Comparison of ENCODE assay signal across 16 cellular contexts in the genomic region with DNA sequence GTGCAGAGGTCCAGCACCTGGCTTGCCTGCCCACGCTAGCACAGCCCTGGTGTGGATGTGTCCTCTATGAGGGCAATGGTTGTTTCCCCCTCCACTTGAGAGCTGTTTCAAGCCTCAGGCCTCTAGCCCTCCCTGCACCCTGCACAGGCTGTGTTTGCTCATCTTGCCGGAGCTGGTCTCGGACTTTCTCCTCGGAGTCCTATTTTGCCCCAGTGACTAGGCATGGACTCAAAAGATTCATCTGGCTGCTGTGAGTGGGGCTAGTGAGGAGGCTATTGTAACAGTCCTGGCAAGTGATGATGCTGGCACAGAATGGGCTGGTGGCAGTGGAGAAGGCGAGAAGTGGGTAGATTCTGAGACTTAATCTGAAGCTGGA. TPM values are rescaled to one million over a fixed set of nuclear protein-coding genes. Genes with fewer than 3 reads are reported as not detected.
DNase-seq lines count a peak whose midpoint lies in the region; ATAC-seq and TF ChIP-seq lines count a peak whose summit lies in the region.
"Had no signal": no experiment of that assay in that cellular context is flagged by ENCODE, and none has a peak within 500 bp of the region (broad histone marks: within the 10 kb centered on the region; RNA-seq: fewer than 3 reads in every experiment).

No MANE protein-coding gene starts in this region.

- CTCF ChIA-PET in activated naive CD4-positive, alpha-beta T cell treated with anti-CD3 and anti-CD28 coated beads for 36 hours (lab: Charles Lee): interaction anchor here (0.7 kb wide), 1 partner anchor 66 kb away, joined by 3 read pairs; no protein-coding TSS in a partner anchor
- CTCF ChIA-PET in activated CD8-positive, alpha-beta T cell treated with anti-CD3 and anti-CD28 coated beads for 36 hours (lab: Charles Lee): interaction anchor here (1.8 kb wide), 1 partner anchor 66 kb away, joined by 4 read pairs; no protein-coding TSS in a partner anchor

- no peak for DNase-seq in activated naive CD4-positive, alpha-beta T cell treated with anti-CD3 and anti-CD28 coated beads for 36 hours
- no peak for DNase-seq in activated naive CD4-positive, alpha-beta T cell (lab: John Stamatoyannopoulos, UW)
- no peak for DNase-seq in activated CD8-positive, alpha-beta T cell treated with anti-CD3 and anti-CD28 coated beads for 36 hours
- DNase-seq in central memory CD8-positive, alpha-beta T cell (ENCODE audit: low spot score in 2 of 2): no peak
- DNase-seq in naive thymus-derived CD8-positive, alpha-beta T cell: no peak
- no peak for DNase-seq in NOMO-1 (lab: John Stamatoyannopoulos, UW; ENCODE audit: unreplicated experiment in 2 of 2)
- DNase-seq: ACHN; CD8-positive, alpha-beta memory T cell; GM23248; MV-4-11; NCI-H1436 treated with DMSO at 0.1 percent for 48 hours; NCI-H345; NCI-H526 treated with DMSO at 0.1 percent for 48 hours had no signal

- no peak for ATAC-seq in activated CD8-positive, alpha-beta T cell treated with anti-CD3 and anti-CD28 coated beads for 36 hours
- ATAC-seq in central memory CD8-positive, alpha-beta T cell (replicated peaks; ENCODE audit: extremely low read depth, poor library complexity, severe bottlenecking): no peak
- no peak for ATAC-seq in naive thymus-derived CD8-positive, alpha-beta T cell
- ATAC-seq in HG02970 (IDR thresholded peaks at IDR 0.05; ENCODE audit: low FRiP score, unreplicated experiment): no peak
- ATAC-seq: HCT116 had no signal

- no peaks in the 10 kb centered on the region for H3K9me3 Mint-ChIP-seq in activated naive CD4-positive, alpha-beta T cell treated with anti-CD3 and anti-CD28 coated beads for 36 hours
- no peaks in the 10 kb centered on the region for H3K9me3 Mint-ChIP-seq in activated CD8-positive, alpha-beta T cell treated with anti-CD3 and anti-CD28 coated beads for 36 hours
- H3K9me3 Mint-ChIP-seq in central memory CD8-positive, alpha-beta T cell: no peaks in the 10 kb centered on the region
- H3K9me3 Mint-ChIP-seq in naive thymus-derived CD8-positive, alpha-beta T cell: no peaks in the 10 kb centered on the region
- H3K9me3 Mint-ChIP-seq: CD8-positive, alpha-beta memory T cell had no signal

- peaks cover 40% of the 10 kb centered on the region for H3K4me1 Mint-ChIP-seq in activated naive CD4-positive, alpha-beta T cell treated with anti-CD3 and anti-CD28 coated beads for 36 hours (ENCODE audit: low read depth)
- peaks cover 50% of the 10 kb centered on the region for H3K4me1 Mint-ChIP-seq in activated CD8-positive, alpha-beta T cell treated with anti-CD3 and anti-CD28 coated beads for 36 hours (ENCODE audit: low read depth)
- H3K4me1 Mint-ChIP-seq in central memory CD8-positive, alpha-beta T cell: peaks cover 12% of the 10 kb centered on the region
- peaks cover 9 to 30% (median 26%) of the 10 kb centered on the region in 4 donors for H3K4me1 Mint-ChIP-seq in naive thymus-derived CD8-positive, alpha-beta T cell

- no peak overlapping the region for H3K4me3 Mint-ChIP-seq in activated naive CD4-positive, alpha-beta T cell treated with anti-CD3 and anti-CD28 coated beads for 36 hours
- H3K4me3 Mint-ChIP-seq in activated CD8-positive, alpha-beta T cell treated with anti-CD3 and anti-CD28 coated beads for 36 hours: peak overlapping the region; percentile 11
- peak overlapping the region; percentile 19 for H3K4me3 Mint-ChIP-seq in central memory CD8-positive, alpha-beta T cell
- H3K4me3 Mint-ChIP-seq in naive thymus-derived CD8-positive, alpha-beta T cell: peak overlapping the region in 4 of 10 donors; percentile 2 to 51 (median 12)

- H3K27me3 Mint-ChIP-seq in activated naive CD4-positive, alpha-beta T cell treated with anti-CD3 and anti-CD28 coated beads for 36 hours (ENCODE audit: low read depth): no peaks in the 10 kb centered on the region
- no peaks in the 10 kb centered on the region for H3K27me3 Mint-ChIP-seq in activated CD8-positive, alpha-beta T cell treated with anti-CD3 and anti-CD28 coated beads for 36 hours
- no peaks in the 10 kb centered on the region for H3K27me3 Mint-ChIP-seq in central memory CD8-positive, alpha-beta T cell
- H3K27me3 Mint-ChIP-seq in naive thymus-derived CD8-positive, alpha-beta T cell: no peaks in the 10 kb centered on the region

- TF ChIP-seq CTCF in activated CD8-positive, alpha-beta T cell treated with anti-CD3 and anti-CD28 coated beads for 36 hours (IDR thresholded peaks at IDR 0.05): no peak

- peak overlapping the region; percentile 4 for H3K27ac Mint-ChIP-seq in activated naive CD4-positive, alpha-beta T cell treated with anti-CD3 and anti-CD28 coated beads for 36 hours
- no peak overlapping the region for H3K27ac Mint-ChIP-seq in activated CD8-positive, alpha-beta T cell treated with anti-CD3 and anti-CD28 coated beads for 36 hours
- peak overlapping the region; percentile 62 for H3K27ac Mint-ChIP-seq in central memory CD8-positive, alpha-beta T cell (ENCODE audit: low read depth)
- H3K27ac Mint-ChIP-seq in naive thymus-derived CD8-positive, alpha-beta T cell: peak overlapping the region in 8 of 10 donors; percentile 1 to 89 (median 66)

- intact Hi-C loops in activated naive CD4-positive, alpha-beta T cell treated with anti-CD3 and anti-CD28 coated beads for 36 hours (cut with micrococcal nuclease): no loop called here
- intact Hi-C loops in activated CD8-positive, alpha-beta T cell treated with anti-CD3 and anti-CD28 coated beads for 36 hours (cut with micrococcal nuclease): no loop called here

- H3K36me3 Mint-ChIP-seq in activated naive CD4-positive, alpha-beta T cell treated with anti-CD3 and anti-CD28 coated beads for 36 hours (ENCODE audit: low read depth): no peaks in the 10 kb centered on the region
- peaks cover 17% of the 10 kb centered on the region for H3K36me3 Mint-ChIP-seq in activated CD8-positive, alpha-beta T cell treated with anti-CD3 and anti-CD28 coated beads for 36 hours (ENCODE audit: low read depth)
- no peaks in the 10 kb centered on the region for H3K36me3 Mint-ChIP-seq in central memory CD8-positive, alpha-beta T cell (ENCODE audit: insufficient read depth)
- H3K36me3 Mint-ChIP-seq in naive thymus-derived CD8-positive, alpha-beta T cell: no peaks in the 10 kb centered on the region
- H3K36me3 Mint-ChIP-seq: CD8-positive, alpha-beta memory T cell had no signal

- POLR2A ChIA-PET in activated CD8-positive, alpha-beta T cell treated with anti-CD3 and anti-CD28 coated beads for 36 hours (lab: Charles Lee): interaction anchor here (1.2 to 1.5 kb wide), 2 partner anchors 9 to 10 kb away, joined by 5 to 8 read pairs; no protein-coding TSS in a partner anchor
- POLR2A ChIA-PET in naive thymus-derived CD8-positive, alpha-beta T cell (lab: Charles Lee): interaction anchor here (0.7 to 4.0 kb wide), 4 partner anchors 11 to 24 kb away, joined by 3 to 36 read pairs (median 5); a partner anchor contains a TSS

RNA-seq across cellular contexts. Expression of a gene that starts 5.8 kb away (rescaled TPM):
- 1 to 10 TPM; 7.1 to 7.5 TPM for total RNA-seq in activated naive CD4-positive, alpha-beta T cell treated with anti-CD3 and anti-CD28 coated beads for 36 hours
- total RNA-seq in activated CD8-positive, alpha-beta T cell treated with anti-CD3 and anti-CD28 coated beads for 36 hours: 10 to 100 TPM; 22.3 to 23.5 TPM
- total RNA-seq in naive thymus-derived CD8-positive, alpha-beta T cell: under 1 TPM; 0.18 to 0.41 TPM
- under 1 TPM in 2 of 3 donors, not detected in 1; 0.17 to 0.33 TPM for polyA plus RNA-seq in naive thymus-derived CD8-positive, alpha-beta T cell
- total RNA-seq: Daoy, GM23248 had no signal

RNA-seq across cellular contexts. Expression of a gene that starts 10.9 kb away (rescaled TPM):
- 1 to 10 TPM; 2.4 to 3.4 TPM for total RNA-seq in activated naive CD4-positive, alpha-beta T cell treated with anti-CD3 and anti-CD28 coated beads for 36 hours
- total RNA-seq in activated CD8-positive, alpha-beta T cell treated with anti-CD3 and anti-CD28 coated beads for 36 hours: 1 to 10 TPM; 4.8 to 5.4 TPM
- total RNA-seq in naive thymus-derived CD8-positive, alpha-beta T cell: 10 to 100 TPM; 14.8 to 21.8 TPM
- 1 to 10 TPM; 6.7 to 9.7 (median 8.3) TPM for polyA plus RNA-seq in naive thymus-derived CD8-positive, alpha-beta T cell

RNA-seq across cellular contexts. Expression of a gene that starts 23.5 kb away (rescaled TPM):
- total RNA-seq in activated naive CD4-positive, alpha-beta T cell treated with anti-CD3 and anti-CD28 coated beads for 36 hours: 10 to 100 TPM; 16.4 to 18.5 TPM
- total RNA-seq in activated CD8-positive, alpha-beta T cell treated with anti-CD3 and anti-CD28 coated beads for 36 hours: 10 to 100 TPM; 27.4 to 29.9 TPM
- total RNA-seq in naive thymus-derived CD8-positive, alpha-beta T cell: 10 to 100 TPM; 27.4 to 27.9 TPM
- 10 to 100 TPM; 22.2 to 29.8 (median 25.2) TPM for polyA plus RNA-seq in naive thymus-derived CD8-positive, alpha-beta T cell

RNA-seq across cellular contexts. Expression of a gene that starts 25.6 kb away (rescaled TPM):
- total RNA-seq in activated naive CD4-positive, alpha-beta T cell treated with anti-CD3 and anti-CD28 coated beads for 36 hours: 1 to 10 TPM in 1 of 2 experiments, under 1 TPM in 1; 0.62 to 1.0 TPM
- 1 to 10 TPM in 1 of 2 experiments, under 1 TPM in 1; 0.90 to 1.1 TPM for total RNA-seq in activated CD8-positive, alpha-beta T cell treated with anti-CD3 and anti-CD28 coated beads for 36 hours
- total RNA-seq in naive thymus-derived CD8-positive, alpha-beta T cell: 1 to 10 TPM; 3.6 to 3.8 TPM
- polyA plus RNA-seq in naive thymus-derived CD8-positive, alpha-beta T cell: under 1 TPM in 1 of 3 donors, not detected in 2; 0.02 TPM
- total RNA-seq: Daoy, GM23248 had no signal
- polyA plus RNA-seq: CD8-positive, alpha-beta memory T cell; GM23248 had no signal

RNA-seq across cellular contexts. Expression of a gene that starts 44.7 kb away (rescaled TPM):
- not detected for total RNA-seq in activated naive CD4-positive, alpha-beta T cell treated with anti-CD3 and anti-CD28 coated beads for 36 hours
- not detected for total RNA-seq in activated CD8-positive, alpha-beta T cell treated with anti-CD3 and anti-CD28 coated beads for 36 hours
- total RNA-seq in naive thymus-derived CD8-positive, alpha-beta T cell: 1 to 10 TPM in 1 of 2 experiments, not detected in 1; 1.0 TPM
- polyA plus RNA-seq in naive thymus-derived CD8-positive, alpha-beta T cell: not detected
- total RNA-seq: CD8-positive, alpha-beta memory T cell; Daoy; GM23248 had no signal
- polyA plus RNA-seq: CD8-positive, alpha-beta memory T cell; GM23248 had no signal

Comparison
In these comparisons a context has a peak if more than half of its experiments do, and no peak if none do; other contexts are left out.
1. RNA of a gene that starts 5.8 kb away (total RNA-seq): 22.3 to 23.5 TPM in activated CD8-positive, alpha-beta T cell treated with anti-CD3 and anti-CD28 coated beads for 36 hours and 7.1 to 7.5 TPM in activated naive CD4-positive, alpha-beta T cell treated with anti-CD3 and anti-CD28 coated beads for 36 hours; 0.18 to 0.41 TPM in naive thymus-derived CD8-positive, alpha-beta T cell; every median in the first group is over 4 times any median in the second.